In genomic region chr13:80265348-80265747, GRCh38 we compare ENCODE assay signal across 23 cellular contexts.
A peak's percentile ranks its signal among the peaks of the same experiment; 100 is the strongest.
DNase-seq lines count a peak whose midpoint lies in the region; ATAC-seq and TF ChIP-seq lines count a peak whose summit lies in the region.
"Had no signal": no experiment of that assay in that cellular context is flagged by ENCODE, and none has a peak within 500 bp of the region (broad histone marks: within the 10 kb centered on the region; RNA-seq: fewer than 3 reads in every experiment).

No MANE protein-coding gene starts in this region.

- CTCF ChIA-PET in activated CD8-positive, alpha-beta memory T cell treated with anti-CD3 and anti-CD28 coated beads, Interleukin-2, amount 10 ng/mL, durations not matched to agents 7 days and 5 days (lab: Charles Lee) = no interaction called here

- H4K20me1 ChIP-seq in Karpas-422 (ENCODE audit: insufficient read depth, low read depth, low read length) = no peaks in the 10 kb centered on the region

- H3K27ac ChIP-seq in SK-N-MC (peak overlapping the region; percentile 83), heart left ventricle (no peak overlapping the region), Karpas-422 (ENCODE audit: low read length) (no peak overlapping the region)
- H3K27ac ChIP-seq: C4-2B, coronary artery, GM23248, SJSA1 had no signal

- peak; percentile 21 for DNase-seq in CD1c-positive myeloid dendritic cell (ENCODE audit: extremely low spot score)
- DNase-seq in SK-N-MC (ENCODE audit: low read depth, low spot score) = peak; percentile 82
- DNase-seq in midbrain (lab: John Stamatoyannopoulos, UW) = no peak
- no peak for DNase-seq in heart left ventricle
- DNase-seq in activated CD8-positive, alpha-beta memory T cell treated with anti-CD3 and anti-CD28 coated beads, Interleukin-2, amount 10 ng/mL, durations not matched to agents 7 days and 5 days = no peak
- no peak for DNase-seq in Karpas-422
- DNase-seq: activated CD4-positive, CD25-positive, alpha-beta regulatory T cell; activated CD8-positive, alpha-beta memory T cell treated with anti-CD3 and anti-CD28 coated beads for 24 hours; activated naive CD8-positive, alpha-beta T cell treated with anti-CD3 and anti-CD28 coated beads, Interleukin-2, amount 10 ng/mL, durations not matched to agents 7 days and 5 days; DMS 273 treated with DMSO at 0.1 percent for 48 hours; GF-D8; GM23248; head of caudate nucleus; NCI-H187; NCI-H226; stimulated activated CD4-positive, alpha-beta T cell treated with anti-CD3 and anti-CD28 coated beads, Interleukin-4, amount 100 ng/mL, for 4 hours had no signal

- TF ChIP-seq POLR2A in heart left ventricle (IDR thresholded peaks at IDR 0.05) = no peak

- 80 to 89% (median 85%) methylated on average over 1 of the region's 1 CpG for WGBS in heart left ventricle, 4 donors

- no peaks in the 10 kb centered on the region for H3K4me1 Mint-ChIP-seq in activated CD8-positive, alpha-beta memory T cell treated with anti-CD3 and anti-CD28 coated beads, Interleukin-2, amount 10 ng/mL, durations not matched to agents 7 days and 5 days
- H3K4me1 Mint-ChIP-seq: activated naive CD8-positive, alpha-beta T cell treated with anti-CD3 and anti-CD28 coated beads, Interleukin-2, amount 10 ng/mL, durations not matched to agents 7 days and 5 days; brain had no signal

- H3K27ac Mint-ChIP-seq in activated CD8-positive, alpha-beta memory T cell treated with anti-CD3 and anti-CD28 coated beads, Interleukin-2, amount 10 ng/mL, durations not matched to agents 7 days and 5 days = no peak overlapping the region
- H3K27ac Mint-ChIP-seq: activated naive CD8-positive, alpha-beta T cell treated with anti-CD3 and anti-CD28 coated beads, Interleukin-2, amount 10 ng/mL, durations not matched to agents 7 days and 5 days; brain had no signal

- no peak overlapping the region for H2AFZ ChIP-seq in Karpas-422 (ENCODE audit: low read length)
- H2AFZ ChIP-seq: GM23248 had no signal

- peaks cover 16% of the 10 kb centered on the region for H3K9me3 Mint-ChIP-seq in activated CD8-positive, alpha-beta memory T cell treated with anti-CD3 and anti-CD28 coated beads, Interleukin-2, amount 10 ng/mL, durations not matched to agents 7 days and 5 days (ENCODE audit: low read depth)

- H3K9me2 ChIP-seq in Karpas-422 (replicated peaks; ENCODE audit: insufficient read depth, low read length) = no peaks in the 10 kb centered on the region

- ATAC-seq in GM18909 (IDR thresholded peaks at IDR 0.05; ENCODE audit: poor library complexity, unreplicated experiment) (peak; percentile 65), GM21717 (IDR thresholded peaks at IDR 0.05; ENCODE audit: unreplicated experiment) (peak; percentile 68), heart left ventricle (no peak)
- ATAC-seq in activated CD8-positive, alpha-beta memory T cell treated with anti-CD3 and anti-CD28 coated beads, Interleukin-2, amount 10 ng/mL, durations not matched to agents 7 days and 5 days = no peak

- H3K27me3 Mint-ChIP-seq in activated CD8-positive, alpha-beta memory T cell treated with anti-CD3 and anti-CD28 coated beads, Interleukin-2, amount 10 ng/mL, durations not matched to agents 7 days and 5 days = no peaks in the 10 kb centered on the region
- H3K27me3 Mint-ChIP-seq: activated naive CD8-positive, alpha-beta T cell treated with anti-CD3 and anti-CD28 coated beads, Interleukin-2, amount 10 ng/mL, durations not matched to agents 7 days and 5 days had no signal

- H3K36me3 ChIP-seq in SK-N-MC (ENCODE audit: insufficient read depth, low read length) (no peaks in the 10 kb centered on the region), heart left ventricle (no peaks in the 10 kb centered on the region), Karpas-422 (ENCODE audit: insufficient read depth, low read length) (no peaks in the 10 kb centered on the region)
- H3K36me3 ChIP-seq: SJSA1 had no signal

- no peaks in the 10 kb centered on the region for H3K79me2 ChIP-seq in Karpas-422 (ENCODE audit: low read length)

- H3K9ac ChIP-seq in SK-N-MC (ENCODE audit: insufficient read length) (no peak overlapping the region), Karpas-422 (ENCODE audit: low read length) (no peak overlapping the region)
- H3K9ac ChIP-seq: GM23248 had no signal

- H3K4me2 ChIP-seq in Karpas-422 (ENCODE audit: low read depth, low read length, poor library complexity, severe bottlenecking) = no peak overlapping the region
- H3K4me2 ChIP-seq: smooth muscle cell had no signal

- H3K9me3 ChIP-seq in SK-N-MC (ENCODE audit: low read depth, low read length) (no peaks in the 10 kb centered on the region; the same call in 1 of the 2 replicates), heart left ventricle (peaks cover 0 to 12% (median 0%) of the 10 kb centered on the region in 12 donors), Karpas-422 (ENCODE audit: low read length) (peaks cover 4% of the 10 kb centered on the region)

- H3K36me3 Mint-ChIP-seq in activated CD8-positive, alpha-beta memory T cell treated with anti-CD3 and anti-CD28 coated beads, Interleukin-2, amount 10 ng/mL, durations not matched to agents 7 days and 5 days = no peaks in the 10 kb centered on the region
- H3K36me3 Mint-ChIP-seq: activated naive CD8-positive, alpha-beta T cell treated with anti-CD3 and anti-CD28 coated beads, Interleukin-2, amount 10 ng/mL, durations not matched to agents 7 days and 5 days had no signal

- no peak overlapping the region for H3K4me3 Mint-ChIP-seq in activated CD8-positive, alpha-beta memory T cell treated with anti-CD3 and anti-CD28 coated beads, Interleukin-2, amount 10 ng/mL, durations not matched to agents 7 days and 5 days
- H3K4me3 Mint-ChIP-seq: activated naive CD8-positive, alpha-beta T cell treated with anti-CD3 and anti-CD28 coated beads, Interleukin-2, amount 10 ng/mL, durations not matched to agents 7 days and 5 days; brain had no signal

- H3K27me3 ChIP-seq in heart left ventricle (no peaks in the 10 kb centered on the region), Karpas-422 (ENCODE audit: low read length) (no peaks in the 10 kb centered on the region)
- H3K27me3 ChIP-seq: SJSA1 had no signal

- H3K4me3 ChIP-seq in SK-N-MC = peak overlapping the region; percentile 62
- no peak overlapping the region for H3K4me3 ChIP-seq in heart left ventricle
- H3K4me3 ChIP-seq in Karpas-422 (ENCODE audit: low read length) = no peak overlapping the region
- H3K4me3 ChIP-seq: coronary artery, GM23248, SJSA1, smooth muscle cell had no signal

- no peak for TF ChIP-seq CTCF in heart left ventricle (IDR thresholded peaks at IDR 0.05)

- H3K4me1 ChIP-seq in heart left ventricle = no peaks in the 10 kb centered on the region
- no peaks in the 10 kb centered on the region for H3K4me1 ChIP-seq in Karpas-422 (ENCODE audit: low read length)
- H3K4me1 ChIP-seq: SJSA1 had no signal

- intact Hi-C loops in heart left ventricle (cut with DNase I) = no loop called here

Comparison
In these comparisons a context has a peak if more than half of its experiments do, and no peak if none do; other contexts are left out.
1. DNase-seq: peak in CD1c-positive myeloid dendritic cell (single experiment) and SK-N-MC (single experiment); none in midbrain (single experiment), heart left ventricle (0 of 5), activated CD8-positive, alpha-beta memory T cell treated with anti-CD3 and anti-CD28 coated beads, Interleukin-2, amount 10 ng/mL, durations not matched to agents 7 days and 5 days (single experiment) and Karpas-422 (single experiment).
2. ATAC-seq: peak in GM18909 (single experiment) and GM21717 (single experiment); none in heart left ventricle (0 of 4) and activated CD8-positive, alpha-beta memory T cell treated with anti-CD3 and anti-CD28 coated beads, Interleukin-2, amount 10 ng/mL, durations not matched to agents 7 days and 5 days (single experiment).